ENCODE assay signal across 7 cellular contexts in the genomic region with DNA sequence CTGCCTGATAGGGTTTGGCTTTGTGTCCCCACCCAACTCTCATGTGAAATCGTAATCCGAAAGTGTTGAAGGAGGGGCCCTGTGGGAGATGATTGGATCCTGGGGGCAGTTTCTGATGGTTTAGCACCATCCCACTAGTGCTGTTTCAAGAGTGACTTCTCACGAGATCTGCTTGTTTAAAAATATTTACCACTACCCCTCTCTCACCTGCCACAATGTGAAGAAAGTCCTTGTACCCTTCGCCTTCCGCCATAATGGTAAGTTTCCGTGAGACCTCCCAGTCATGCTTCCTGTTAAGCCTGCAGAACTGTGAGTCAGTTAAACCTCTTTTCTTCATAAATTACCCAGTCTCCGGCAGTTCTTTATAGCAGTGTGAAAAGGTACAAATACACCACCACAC. TPM values are rescaled to one million over a fixed set of nuclear protein-coding genes. Genes with fewer than 3 reads are reported as not detected.
DNase-seq lines count a peak whose midpoint lies in the region; ATAC-seq and TF ChIP-seq lines count a peak whose summit lies in the region.

No MANE protein-coding gene starts in this region.

- H3K4me1 Mint-ChIP-seq in T-helper 17 cell, result peaks cover 42% of the 10 kb centered on the region
- H3K4me1 Mint-ChIP-seq in brain, result peaks cover 51% of the 10 kb centered on the region

- H3K27ac ChIP-seq in right cardiac atrium (ENCODE audit: low read length), result no peak overlapping the region

- H3K4me3 Mint-ChIP-seq in T-helper 17 cell (peak overlapping the region; percentile 96), brain (peak overlapping the region; percentile 75 to 98 (median 81))

- H3K36me3 Mint-ChIP-seq in T-helper 17 cell (ENCODE audit: low read depth), result peaks cover 3% of the 10 kb centered on the region
- peaks cover 31% of the 10 kb centered on the region for H3K36me3 Mint-ChIP-seq in brain

- peak in 74 of 76 experiments; percentile 6 to 88 (median 64) for DNase-seq in HUDEP-2 (lab: John Stamatoyannopoulos, UW; ENCODE audit: unreplicated experiment in 76 of 76)
- DNase-seq in T-helper 17 cell, result peak in 2 of 3 donors; percentile 7 to 13
- peak; percentile 26 to 30 (median 28) for DNase-seq in stimulated activated CD4-positive, alpha-beta T cell treated with anti-CD3 and anti-CD28 coated beads, TNF-alpha, amount 100 ng/mL, for 4 hours (ENCODE audit: low read depth in 3 of 3)
- DNase-seq in OCI-M2 (lab: John Stamatoyannopoulos, UW; ENCODE audit: unreplicated experiment), result no peak
- DNase-seq in right cardiac atrium, result no peak
- no peak for DNase-seq in NCI-H2107 treated with DMSO at 0.1 percent for 48 hours (lab: John Stamatoyannopoulos, UW; ENCODE audit: unreplicated experiment)

- no peaks in the 10 kb centered on the region for H3K9me3 ChIP-seq in T-helper 17 cell (ENCODE audit: control insufficient read depth, low read length, poor library complexity, severe bottlenecking)
- H3K9me3 ChIP-seq in right cardiac atrium (ENCODE audit: control insufficient read depth, low read length), result no peaks in the 10 kb centered on the region

- TF ChIP-seq CTCF in brain (conservative IDR thresholded peaks at IDR 0.05), result no peak

- H3K9me3 Mint-ChIP-seq in brain, result peaks cover 0 to 6% (median 0%) of the 10 kb centered on the region in 5 experiments

- no peak overlapping the region for H3K4me3 ChIP-seq in right cardiac atrium (ENCODE audit: low read length)

- WGBS in right cardiac atrium, result 88% methylated on average over 7 of the region's 7 CpGs

- H3K27me3 ChIP-seq in right cardiac atrium (ENCODE audit: control insufficient read depth, insufficient read depth), result no peaks in the 10 kb centered on the region

- no peaks in the 10 kb centered on the region for H3K4me1 ChIP-seq in right cardiac atrium (ENCODE audit: control insufficient read depth, insufficient read depth, low read length)

- H3K27ac Mint-ChIP-seq in T-helper 17 cell (peak overlapping the region; percentile 96), brain (peak overlapping the region; percentile 54 to 100 (median 84))

- intact Hi-C loops in right cardiac atrium (cut with DNase I), result no loop called here

- no peak for ATAC-seq in T-helper 17 cell
- ATAC-seq in right cardiac atrium, result no peak

- H3K27me3 Mint-ChIP-seq in T-helper 17 cell, result no peaks in the 10 kb centered on the region
- H3K27me3 Mint-ChIP-seq in brain, result peaks cover 10% of the 10 kb centered on the region

RNA-seq across cellular contexts. Expression of a gene that starts 2.7 kb away (rescaled TPM):
- total RNA-seq in T-helper 17 cell, result 10 to 100 TPM; 23.6 to 27.1 TPM
- polyA plus RNA-seq in brain (ENCODE audit: insufficient read depth, low read depth, low replicate concordance), result 8.2 TPM
- 1 to 10 TPM; 5.0 to 9.9 (median 5.1) TPM for total RNA-seq in right cardiac atrium
- 1.3 TPM for polyA plus RNA-seq in right cardiac atrium

Comparison
In these comparisons a context has a peak if more than half of its experiments do, and no peak if none do; other contexts are left out.
1. DNase-seq: peak in HUDEP-2 (74 of 76), T-helper 17 cell (2 of 3) and stimulated activated CD4-positive, alpha-beta T cell treated with anti-CD3 and anti-CD28 coated beads, TNF-alpha, amount 100 ng/mL, for 4 hours (3 of 3); none in OCI-M2 (single experiment), right cardiac atrium (0 of 3) and NCI-H2107 treated with DMSO at 0.1 percent for 48 hours (single experiment).